In the genomic region with DNA sequence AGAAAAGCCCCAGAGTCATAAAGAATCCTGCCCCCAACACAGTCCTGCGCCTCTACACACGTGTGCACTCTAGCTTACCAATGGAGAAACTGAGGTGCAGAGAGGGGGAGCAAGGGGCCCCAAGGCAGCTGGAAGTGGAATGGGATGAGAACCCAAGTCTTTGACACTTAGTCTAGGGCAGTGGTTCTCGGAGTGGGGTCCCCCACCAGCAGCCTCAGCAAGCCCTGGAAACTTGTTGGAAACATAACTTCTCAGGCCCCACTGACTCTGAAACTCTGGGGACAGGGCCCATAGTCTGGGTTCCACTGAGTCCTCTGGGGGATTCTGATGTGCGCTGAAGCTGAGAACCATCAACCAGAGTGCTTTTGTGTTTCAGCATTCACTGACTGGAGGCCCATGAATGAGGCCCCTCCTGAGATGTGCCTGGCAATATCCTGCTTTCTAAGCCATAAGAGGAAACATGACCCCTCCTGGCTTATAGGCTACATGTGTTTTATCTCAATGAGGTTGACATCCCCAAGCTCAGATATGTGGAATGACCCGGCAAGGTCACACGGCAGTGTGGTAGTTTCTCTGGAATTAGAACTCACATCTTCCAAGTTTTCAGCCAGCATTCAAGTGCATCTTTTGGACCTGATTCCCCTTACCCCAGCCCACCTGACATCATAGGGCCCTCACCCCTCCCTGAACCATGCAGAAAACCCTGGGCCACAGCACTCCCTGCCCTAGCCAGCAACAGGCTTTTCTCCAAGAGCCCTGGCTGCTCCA, we compare ENCODE assay signal across 20 cellular contexts.
"Had no signal": no experiment of that assay in that cellular context is flagged by ENCODE, and none has a peak within 500 bp of the region (broad histone marks: within the 10 kb centered on the region; RNA-seq: fewer than 3 reads in every experiment).

No MANE protein-coding gene starts in this region.

- H3K36me3 Mint-ChIP-seq: activated naive CD8-positive, alpha-beta T cell treated with anti-CD3 and anti-CD28 coated beads for 36 hours; immature natural killer cell had no signal

- H3K4me1 Mint-ChIP-seq: activated B cell treated with CpG ODN at 0.5 μM for 24 hours; activated CD4-positive, alpha-beta T cell treated with anti-CD3 and anti-CD28 coated beads, Interleukin-2, amount 10 ng/mL, durations not matched to agents 24 days and 14 days; activated naive CD8-positive, alpha-beta T cell treated with anti-CD3 and anti-CD28 coated beads for 36 hours; immature natural killer cell had no signal

- DNase-seq: activated B cell treated with CpG ODN at 0.5 μM for 24 hours; activated CD4-positive, alpha-beta T cell treated with anti-CD3 and anti-CD28 coated beads, Interleukin-2, amount 10 ng/mL, durations not matched to agents 24 days and 14 days; activated CD8-positive, alpha-beta memory T cell treated with anti-CD3 and anti-CD28 coated beads, Interleukin-2, amount 50 U/mL, for 4 hours; activated CD8-positive, alpha-beta T cell treated with anti-CD3 and anti-CD28 coated beads, Interleukin-2, amount 10 ng/mL, durations not matched to agents 7 days and 5 days; activated naive CD8-positive, alpha-beta T cell treated with anti-CD3 and anti-CD28 coated beads for 36 hours; activated T-cell treated with anti-CD3 and anti-CD28 coated beads, Interleukin-2, amount 50 U/mL, for 72 hours; brain microvascular endothelial cell; dermis blood vessel endothelial cell; gastrocnemius medialis; heart left ventricle; immature natural killer cell; lower lobe of right lung; midbrain; stimulated activated CD4-positive, alpha-beta T cell treated with anti-CD3 and anti-CD28 coated beads, Interleukin-15, amount 100 ng/mL, for 24 hours; stimulated activated CD4-positive, alpha-beta T cell treated with anti-CD3 and anti-CD28 coated beads, Interleukin-4, amount 100 ng/mL, for 1 hour; stimulated activated naive CD4-positive, alpha-beta T cell; T-helper 2 cell had no signal

- H3K27ac ChIP-seq: brain microvascular endothelial cell, gastrocnemius medialis, heart left ventricle, lower lobe of right lung, neural progenitor cell, parathyroid adenoma, tibial artery had no signal

- H3K4me3 Mint-ChIP-seq: activated B cell treated with CpG ODN at 0.5 μM for 24 hours; activated CD4-positive, alpha-beta T cell treated with anti-CD3 and anti-CD28 coated beads, Interleukin-2, amount 10 ng/mL, durations not matched to agents 24 days and 14 days; activated CD8-positive, alpha-beta T cell treated with anti-CD3 and anti-CD28 coated beads, Interleukin-2, amount 10 ng/mL, durations not matched to agents 7 days and 5 days; activated naive CD8-positive, alpha-beta T cell treated with anti-CD3 and anti-CD28 coated beads for 36 hours; activated T-cell treated with anti-CD3 and anti-CD28 coated beads, Interleukin-2, amount 50 U/mL, for 72 hours; immature natural killer cell; neural progenitor cell had no signal

- H3K9me3 Mint-ChIP-seq: activated B cell treated with CpG ODN at 0.5 μM for 24 hours; activated CD4-positive, alpha-beta T cell treated with anti-CD3 and anti-CD28 coated beads, Interleukin-2, amount 10 ng/mL, durations not matched to agents 24 days and 14 days; activated naive CD8-positive, alpha-beta T cell treated with anti-CD3 and anti-CD28 coated beads for 36 hours; activated T-cell treated with anti-CD3 and anti-CD28 coated beads, Interleukin-2, amount 50 U/mL, for 72 hours; immature natural killer cell; neural progenitor cell had no signal

- H3K79me2 ChIP-seq: parathyroid adenoma had no signal

- H3K27me3 Mint-ChIP-seq: activated CD4-positive, alpha-beta T cell treated with anti-CD3 and anti-CD28 coated beads, Interleukin-2, amount 10 ng/mL, durations not matched to agents 24 days and 14 days; activated naive CD8-positive, alpha-beta T cell treated with anti-CD3 and anti-CD28 coated beads for 36 hours had no signal

- H3K4me3 ChIP-seq: gastrocnemius medialis, heart left ventricle, lower lobe of right lung, neural progenitor cell, tibial artery had no signal

- ATAC-seq: activated CD8-positive, alpha-beta T cell treated with anti-CD3 and anti-CD28 coated beads, Interleukin-2, amount 10 ng/mL, durations not matched to agents 7 days and 5 days; activated T-cell treated with anti-CD3 and anti-CD28 coated beads, Interleukin-2, amount 50 U/mL, for 72 hours; gastrocnemius medialis; heart left ventricle; lower lobe of right lung had no signal

- H3K9ac ChIP-seq: neural progenitor cell, parathyroid adenoma had no signal

- H3K4me1 ChIP-seq: lower lobe of right lung, parathyroid adenoma, tibial artery had no signal

- H3K27me3 ChIP-seq: brain microvascular endothelial cell, gastrocnemius medialis, neural progenitor cell had no signal

- H3K27ac Mint-ChIP-seq: activated B cell treated with CpG ODN at 0.5 μM for 24 hours; activated CD4-positive, alpha-beta T cell treated with anti-CD3 and anti-CD28 coated beads, Interleukin-2, amount 10 ng/mL, durations not matched to agents 24 days and 14 days; activated CD8-positive, alpha-beta T cell treated with anti-CD3 and anti-CD28 coated beads, Interleukin-2, amount 10 ng/mL, durations not matched to agents 7 days and 5 days; activated naive CD8-positive, alpha-beta T cell treated with anti-CD3 and anti-CD28 coated beads for 36 hours; activated T-cell treated with anti-CD3 and anti-CD28 coated beads, Interleukin-2, amount 50 U/mL, for 72 hours; immature natural killer cell; neural progenitor cell had no signal

- H3K36me3 ChIP-seq: brain microvascular endothelial cell, gastrocnemius medialis, heart left ventricle, lower lobe of right lung, neural progenitor cell, tibial artery had no signal

- H3K4me2 ChIP-seq: neural progenitor cell had no signal
